ENCODE assay signal across 1 cellular context in the genomic region with DNA sequence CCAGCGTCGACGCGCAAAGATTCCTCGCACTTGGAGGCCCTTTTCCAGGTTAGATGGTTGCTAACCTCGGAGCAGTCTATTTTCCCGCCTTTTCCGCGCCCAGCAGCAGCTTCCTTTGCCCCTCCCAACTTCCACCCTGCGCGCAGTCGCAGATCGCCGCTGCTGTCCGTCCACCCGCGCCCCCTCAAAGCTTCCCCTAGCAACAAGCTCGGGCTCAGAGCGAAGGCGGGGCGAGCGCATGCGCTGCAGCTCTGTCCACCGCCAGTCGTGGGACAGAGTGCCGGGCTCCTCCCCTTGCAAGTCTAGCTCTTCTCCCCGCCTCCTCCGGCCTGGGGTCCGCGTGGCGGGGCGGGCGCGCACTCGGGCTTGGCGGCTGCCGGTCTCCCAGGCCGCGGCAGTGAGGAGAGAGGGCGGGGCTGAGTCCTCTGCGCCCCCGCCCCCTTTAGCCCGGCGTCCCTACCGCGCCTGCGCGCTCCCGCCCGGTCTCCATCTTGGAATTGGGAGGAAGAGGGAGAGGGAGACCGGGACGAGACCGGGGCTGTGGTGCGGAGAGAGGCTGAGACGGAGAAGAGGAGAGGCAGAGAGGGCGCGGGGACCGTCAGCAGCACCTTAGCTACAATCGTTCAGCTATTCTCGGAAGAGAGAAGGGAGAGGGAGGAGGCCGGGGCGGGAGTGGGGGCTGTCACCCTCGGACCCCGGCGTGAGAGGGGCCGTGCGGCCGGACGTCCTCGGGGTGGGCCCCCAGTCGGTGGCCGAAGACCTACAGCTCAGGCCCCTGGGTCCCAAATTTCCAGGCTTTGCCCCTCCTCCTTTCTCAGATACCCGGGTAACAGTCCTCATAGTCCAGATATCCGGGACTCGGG.
A peak's percentile ranks its signal among the peaks of the same experiment; 100 is the strongest.
TF ChIP-seq lines count a peak whose summit lies in the region.

Gene TAOK2, plus strand, starts transcription at position 485 of the 863 bp plus-strand sequence. CDS start 3,905 bp downstream, outside the sequence.

TF ChIP-seq in HepG2, 621 proteins besides CTCF, POLR2A, EP300 and RAD21 (continued from another document and continues in another):
- TF ChIP-seq ZGPAT (CRISPR knock-in tag; IDR thresholded peaks at IDR 0.05): peak; percentile 95
- peak; percentile 54 for TF ChIP-seq ETV5 (CRISPR knock-in tag; IDR thresholded peaks at IDR 0.05; ENCODE audit: borderline replicate concordance)
- TF ChIP-seq HDAC6 (IDR thresholded peaks at IDR 0.05; ENCODE audit: low read depth, low read length): no peak
- no peak for TF ChIP-seq ZFP62 (CRISPR knock-in tag; IDR thresholded peaks at IDR 0.05)
- no peak for TF ChIP-seq PBX2 (CRISPR knock-in tag; IDR thresholded peaks at IDR 0.05)
- TF ChIP-seq MYNN (CRISPR knock-in tag; IDR thresholded peaks at IDR 0.05; ENCODE audit: low read depth): no peak
- TF ChIP-seq ZBTB7B (CRISPR knock-in tag; IDR thresholded peaks at IDR 0.05): no peak
- TF ChIP-seq ATF1 (CRISPR knock-in tag; IDR thresholded peaks at IDR 0.05): no peak
- TF ChIP-seq FOSL1 (CRISPR knock-in tag; IDR thresholded peaks at IDR 0.05; ENCODE audit: borderline replicate concordance): no peak
- no peak for TF ChIP-seq TBP (CRISPR knock-in tag; IDR thresholded peaks at IDR 0.05)
- TF ChIP-seq CBX2 (IDR thresholded peaks at IDR 0.05; ENCODE audit: low read depth, low read length): no peak
- TF ChIP-seq CBX2 (CRISPR knock-in tag; IDR thresholded peaks at IDR 0.05; ENCODE audit: low read depth): no peak
- TF ChIP-seq MAZ (IDR thresholded peaks at IDR 0.05; ENCODE audit: borderline replicate concordance, low read depth, low read length): peak; percentile 87
- peak; percentile 99; the same call in 1 of the 2 replicates for TF ChIP-seq MAZ (CRISPR knock-in tag; IDR thresholded peaks at IDR 0.05; ENCODE audit: low read depth)
- 0 out of 2 replicates have a peak, but pooled peaks have one; percentile 33 for TF ChIP-seq ZNF225 (CRISPR knock-in tag; IDR thresholded peaks at IDR 0.05)
- TF ChIP-seq, protein P1, sequence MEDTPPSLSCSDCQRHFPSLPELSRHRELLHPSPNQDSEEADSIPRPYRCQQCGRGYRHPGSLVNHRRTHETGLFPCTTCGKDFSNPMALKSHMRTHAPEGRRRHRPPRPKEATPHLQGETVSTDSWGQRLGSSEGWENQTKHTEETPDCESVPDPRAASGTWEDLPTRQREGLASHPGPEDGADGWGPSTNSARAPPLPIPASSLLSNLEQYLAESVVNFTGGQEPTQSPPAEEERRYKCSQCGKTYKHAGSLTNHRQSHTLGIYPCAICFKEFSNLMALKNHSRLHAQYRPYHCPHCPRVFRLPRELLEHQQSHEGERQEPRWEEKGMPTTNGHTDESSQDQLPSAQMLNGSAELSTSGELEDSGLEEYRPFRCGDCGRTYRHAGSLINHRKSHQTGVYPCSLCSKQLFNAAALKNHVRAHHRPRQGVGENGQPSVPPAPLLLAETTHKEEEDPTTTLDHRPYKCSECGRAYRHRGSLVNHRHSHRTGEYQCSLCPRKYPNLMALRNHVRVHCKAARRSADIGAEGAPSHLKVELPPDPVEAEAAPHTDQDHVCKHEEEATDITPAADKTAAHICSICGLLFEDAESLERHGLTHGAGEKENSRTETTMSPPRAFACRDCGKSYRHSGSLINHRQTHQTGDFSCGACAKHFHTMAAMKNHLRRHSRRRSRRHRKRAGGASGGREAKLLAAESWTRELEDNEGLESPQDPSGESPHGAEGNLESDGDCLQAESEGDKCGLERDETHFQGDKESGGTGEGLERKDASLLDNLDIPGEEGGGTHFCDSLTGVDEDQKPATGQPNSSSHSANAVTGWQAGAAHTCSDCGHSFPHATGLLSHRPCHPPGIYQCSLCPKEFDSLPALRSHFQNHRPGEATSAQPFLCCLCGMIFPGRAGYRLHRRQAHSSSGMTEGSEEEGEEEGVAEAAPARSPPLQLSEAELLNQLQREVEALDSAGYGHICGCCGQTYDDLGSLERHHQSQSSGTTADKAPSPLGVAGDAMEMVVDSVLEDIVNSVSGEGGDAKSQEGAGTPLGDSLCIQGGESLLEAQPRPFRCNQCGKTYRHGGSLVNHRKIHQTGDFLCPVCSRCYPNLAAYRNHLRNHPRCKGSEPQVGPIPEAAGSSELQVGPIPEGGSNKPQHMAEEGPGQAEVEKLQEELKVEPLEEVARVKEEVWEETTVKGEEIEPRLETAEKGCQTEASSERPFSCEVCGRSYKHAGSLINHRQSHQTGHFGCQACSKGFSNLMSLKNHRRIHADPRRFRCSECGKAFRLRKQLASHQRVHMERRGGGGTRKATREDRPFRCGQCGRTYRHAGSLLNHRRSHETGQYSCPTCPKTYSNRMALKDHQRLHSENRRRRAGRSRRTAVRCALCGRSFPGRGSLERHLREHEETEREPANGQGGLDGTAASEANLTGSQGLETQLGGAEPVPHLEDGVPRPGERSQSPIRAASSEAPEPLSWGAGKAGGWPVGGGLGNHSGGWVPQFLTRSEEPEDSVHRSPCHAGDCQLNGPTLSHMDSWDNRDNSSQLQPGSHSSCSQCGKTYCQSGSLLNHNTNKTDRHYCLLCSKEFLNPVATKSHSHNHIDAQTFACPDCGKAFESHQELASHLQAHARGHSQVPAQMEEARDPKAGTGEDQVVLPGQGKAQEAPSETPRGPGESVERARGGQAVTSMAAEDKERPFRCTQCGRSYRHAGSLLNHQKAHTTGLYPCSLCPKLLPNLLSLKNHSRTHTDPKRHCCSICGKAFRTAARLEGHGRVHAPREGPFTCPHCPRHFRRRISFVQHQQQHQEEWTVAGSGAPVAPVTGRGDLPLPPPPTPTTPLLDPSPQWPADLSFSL (CRISPR knock-in tag; IDR thresholded peaks at IDR 0.05): no peak
- no peak for TF ChIP-seq ZC3H4 (CRISPR knock-in tag; IDR thresholded peaks at IDR 0.05; ENCODE audit: borderline replicate concordance)
- TF ChIP-seq, protein P2, sequence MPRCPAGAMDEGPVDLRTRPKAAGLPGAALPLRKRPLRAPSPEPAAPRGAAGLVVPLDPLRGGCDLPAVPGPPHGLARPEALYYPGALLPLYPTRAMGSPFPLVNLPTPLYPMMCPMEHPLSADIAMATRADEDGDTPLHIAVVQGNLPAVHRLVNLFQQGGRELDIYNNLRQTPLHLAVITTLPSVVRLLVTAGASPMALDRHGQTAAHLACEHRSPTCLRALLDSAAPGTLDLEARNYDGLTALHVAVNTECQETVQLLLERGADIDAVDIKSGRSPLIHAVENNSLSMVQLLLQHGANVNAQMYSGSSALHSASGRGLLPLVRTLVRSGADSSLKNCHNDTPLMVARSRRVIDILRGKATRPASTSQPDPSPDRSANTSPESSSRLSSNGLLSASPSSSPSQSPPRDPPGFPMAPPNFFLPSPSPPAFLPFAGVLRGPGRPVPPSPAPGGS (CRISPR knock-in tag; IDR thresholded peaks at IDR 0.05): peak; percentile 96
- peak; percentile 90 for TF ChIP-seq ZNF441 (CRISPR knock-in tag; IDR thresholded peaks at IDR 0.05; ENCODE audit: borderline replicate concordance)
- TF ChIP-seq ZNF605 (CRISPR knock-in tag; IDR thresholded peaks at IDR 0.05): peak; percentile 96
- peak; percentile 81 for TF ChIP-seq GATAD1 (CRISPR knock-in tag; IDR thresholded peaks at IDR 0.05)
- peak; percentile 65; the same call in 1 of the 2 replicates for TF ChIP-seq FOXC1 (CRISPR knock-in tag; IDR thresholded peaks at IDR 0.05; ENCODE audit: borderline replicate concordance)
- no peak; the same call in 1 of the 2 replicates for TF ChIP-seq HNF4G (IDR thresholded peaks at IDR 0.05; ENCODE audit: borderline replicate concordance, low read depth, low read length)
- peak; percentile 34; the same call in 1 of the 2 replicates for TF ChIP-seq HNF4G (CRISPR knock-in tag; IDR thresholded peaks at IDR 0.05; ENCODE audit: borderline replicate concordance, low read depth)
- peak; percentile 71; the same call in 1 of the 2 replicates for TF ChIP-seq ZNF543 (CRISPR knock-in tag; IDR thresholded peaks at IDR 0.05)
- no peak for TF ChIP-seq PRDM4 (CRISPR knock-in tag; IDR thresholded peaks at IDR 0.05; ENCODE audit: borderline replicate concordance)
- 0 out of 2 replicates have a peak, but pooled peaks have one; percentile 71 for TF ChIP-seq TEAD2 (CRISPR knock-in tag; IDR thresholded peaks at IDR 0.05)
- peak; percentile 87 for TF ChIP-seq THAP11 (CRISPR knock-in tag; IDR thresholded peaks at IDR 0.05)
- TF ChIP-seq ZNF577 (CRISPR knock-in tag; IDR thresholded peaks at IDR 0.05; ENCODE audit: borderline replicate concordance, low read depth): no peak
- TF ChIP-seq TGIF2 (CRISPR knock-in tag; IDR thresholded peaks at IDR 0.05): peak; percentile 79
- peak; percentile 87 for TF ChIP-seq ZMYM4 (CRISPR knock-in tag; IDR thresholded peaks at IDR 0.05)
- peak; percentile 83 for TF ChIP-seq ZNF18 (CRISPR knock-in tag; IDR thresholded peaks at IDR 0.05; ENCODE audit: insufficient replicate concordance)
- TF ChIP-seq ZSCAN12 (CRISPR knock-in tag; IDR thresholded peaks at IDR 0.05): peak; percentile 85; the same call in 1 of the 2 replicates
- TF ChIP-seq, protein P3, sequence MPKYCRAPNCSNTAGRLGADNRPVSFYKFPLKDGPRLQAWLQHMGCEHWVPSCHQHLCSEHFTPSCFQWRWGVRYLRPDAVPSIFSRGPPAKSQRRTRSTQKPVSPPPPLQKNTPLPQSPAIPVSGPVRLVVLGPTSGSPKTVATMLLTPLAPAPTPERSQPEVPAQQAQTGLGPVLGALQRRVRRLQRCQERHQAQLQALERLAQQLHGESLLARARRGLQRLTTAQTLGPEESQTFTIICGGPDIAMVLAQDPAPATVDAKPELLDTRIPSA (CRISPR knock-in tag; IDR thresholded peaks at IDR 0.05; ENCODE audit: borderline replicate concordance): 0 out of 2 replicates have a peak, but pooled peaks have one; percentile 62
- TF ChIP-seq ZNF451 (CRISPR knock-in tag; IDR thresholded peaks at IDR 0.05): peak; percentile 69; the same call in 1 of the 2 replicates
- TF ChIP-seq NCOA2 (CRISPR knock-in tag; IDR thresholded peaks at IDR 0.05): no peak
- peak; percentile 76; the same call in 1 of the 2 replicates for TF ChIP-seq ZNF276 (CRISPR knock-in tag; IDR thresholded peaks at IDR 0.05; ENCODE audit: low read depth)
- no peak for TF ChIP-seq ZNF367 (CRISPR knock-in tag; IDR thresholded peaks at IDR 0.05; ENCODE audit: borderline replicate concordance)
- TF ChIP-seq PHF21A (CRISPR knock-in tag; IDR thresholded peaks at IDR 0.05): peak; percentile 42; the same call in 1 of the 2 replicates
- TF ChIP-seq ARHGAP35 (CRISPR knock-in tag; IDR thresholded peaks at IDR 0.05; ENCODE audit: borderline replicate concordance): peak; percentile 45
- no peak for TF ChIP-seq SNRNP70 (IDR thresholded peaks at IDR 0.05; ENCODE audit: low read depth, low read length)
- TF ChIP-seq HNF4A (CRISPR knock-in tag; IDR thresholded peaks at IDR 0.05): peak; percentile 40; the same call in 1 of the 2 replicates
- TF ChIP-seq ZNF20 (CRISPR knock-in tag; IDR thresholded peaks at IDR 0.05): no peak
- no peak for TF ChIP-seq FOXP1 (IDR thresholded peaks at IDR 0.05)
- TF ChIP-seq FOXP1 (CRISPR knock-in tag; IDR thresholded peaks at IDR 0.05): no peak
